8 cellular contexts compared by ENCODE assay signal in genomic region chr9:129460323-129461261, GRCh38.
DNase-seq lines count a peak whose midpoint lies in the region; ATAC-seq and TF ChIP-seq lines count a peak whose summit lies in the region.

No MANE protein-coding gene starts in this region.

- peaks cover 9% of the 10 kb centered on the region for H3K27me3 Mint-ChIP-seq in T-helper 2 cell treated with Interferon-gamma antibody and Interleukin-4, amounts not matched to agents 5 μg/mL and 100 μg/mL, for 36 hours (ENCODE audit: low read depth)

- TF ChIP-seq CTCF in right atrium auricular region (IDR thresholded peaks at IDR 0.05) (peak in 1 of 2 donors; percentile 10), prostate gland (IDR thresholded peaks at IDR 0.05) (peak in 2 of 4 experiments; percentile 29 to 46), upper lobe of right lung (IDR thresholded peaks at IDR 0.05) (no peak)

- TF ChIP-seq POLR2A in prostate gland (IDR thresholded peaks at IDR 0.05) = peak; percentile 80

- H3K27ac ChIP-seq in right atrium auricular region = peak overlapping the region; percentile 90 to 95
- peak overlapping the region; percentile 94 to 98 for H3K27ac ChIP-seq in prostate gland
- H3K27ac ChIP-seq in upper lobe of right lung = peak overlapping the region; percentile 99

- peak overlapping the region; percentile 80 for H3K4me3 Mint-ChIP-seq in T-helper 2 cell treated with Interferon-gamma antibody and Interleukin-4, amounts not matched to agents 5 μg/mL and 100 μg/mL, for 36 hours

- H3K9me3 ChIP-seq in right atrium auricular region (no peaks in the 10 kb centered on the region), prostate gland (no peaks in the 10 kb centered on the region), upper lobe of right lung (no peaks in the 10 kb centered on the region)

- intact Hi-C loops in prostate gland (cut with DNase I) = loop anchor here (2.0 kb wide), 1 partner anchor 20 kb away; no protein-coding TSS in a partner anchor
- intact Hi-C loops in upper lobe of right lung (cut with DNase I) = no loop called here

- 2% methylated on average over 46 of the region's 51 CpGs for WGBS in prostate gland

- H3K4me3 ChIP-seq in right atrium auricular region (peak overlapping the region; percentile 15 to 48), prostate gland (peak overlapping the region; percentile 18 to 31), upper lobe of right lung (peak overlapping the region; percentile 51)

- peaks cover 25% of the 10 kb centered on the region for H3K4me1 Mint-ChIP-seq in T-helper 2 cell treated with Interferon-gamma antibody and Interleukin-4, amounts not matched to agents 5 μg/mL and 100 μg/mL, for 36 hours (ENCODE audit: low read depth)

- H3K27me3 ChIP-seq in right atrium auricular region (no peaks in the 10 kb centered on the region), prostate gland (replicated peaks; ENCODE audit: insufficient read depth) (no peaks in the 10 kb centered on the region), upper lobe of right lung (no peaks in the 10 kb centered on the region)

- H3K36me3 ChIP-seq in right atrium auricular region (no peaks in the 10 kb centered on the region), prostate gland (no peaks in the 10 kb centered on the region), upper lobe of right lung (no peaks in the 10 kb centered on the region)

- DNase-seq in ELF-1 (ENCODE audit: low read depth, low spot score) (peak; percentile 93), NCI-H146 (lab: John Stamatoyannopoulos, UW) (peak; percentile 66), anterior cingulate cortex (lab: John Stamatoyannopoulos, UW) (peak; percentile 51 to 98 (median 94)), right atrium auricular region (ENCODE audit: low spot score) (peak; percentile 96), prostate gland (ENCODE audit: low spot score) (peak; percentile 93), upper lobe of right lung (peak; percentile 97)
- peak; percentile 90 for DNase-seq in T-helper 2 cell treated with Interferon-gamma antibody and Interleukin-4, amounts not matched to agents 5 μg/mL and 100 μg/mL, for 36 hours (ENCODE audit: low spot score)

- peak overlapping the region; percentile 91 for H3K27ac Mint-ChIP-seq in T-helper 2 cell treated with Interferon-gamma antibody and Interleukin-4, amounts not matched to agents 5 μg/mL and 100 μg/mL, for 36 hours

- H3K4me1 ChIP-seq in right atrium auricular region = peaks cover 0 to 47% of the 10 kb centered on the region in 2 donors
- peaks cover 20% of the 10 kb centered on the region for H3K4me1 ChIP-seq in prostate gland (replicated peaks)
- peaks cover 39% of the 10 kb centered on the region for H3K4me1 ChIP-seq in upper lobe of right lung

- H3K9me3 Mint-ChIP-seq in T-helper 2 cell treated with Interferon-gamma antibody and Interleukin-4, amounts not matched to agents 5 μg/mL and 100 μg/mL, for 36 hours = no peaks in the 10 kb centered on the region

- peak; percentile 76 for ATAC-seq in HG02588 (IDR thresholded peaks at IDR 0.05; ENCODE audit: unreplicated experiment)
- ATAC-seq in upper lobe of right lung = peak; percentile 93

- no peaks in the 10 kb centered on the region for H3K36me3 Mint-ChIP-seq in T-helper 2 cell treated with Interferon-gamma antibody and Interleukin-4, amounts not matched to agents 5 μg/mL and 100 μg/mL, for 36 hours (ENCODE audit: low read depth)

Comparison
In these comparisons a context has a peak if more than half of its experiments do, and no peak if none do; other contexts are left out.
1. Peak in every context shown above with its lines: DNase-seq, ATAC-seq, H3K4me3 ChIP-seq and H3K27ac ChIP-seq.